In the genomic region with DNA sequence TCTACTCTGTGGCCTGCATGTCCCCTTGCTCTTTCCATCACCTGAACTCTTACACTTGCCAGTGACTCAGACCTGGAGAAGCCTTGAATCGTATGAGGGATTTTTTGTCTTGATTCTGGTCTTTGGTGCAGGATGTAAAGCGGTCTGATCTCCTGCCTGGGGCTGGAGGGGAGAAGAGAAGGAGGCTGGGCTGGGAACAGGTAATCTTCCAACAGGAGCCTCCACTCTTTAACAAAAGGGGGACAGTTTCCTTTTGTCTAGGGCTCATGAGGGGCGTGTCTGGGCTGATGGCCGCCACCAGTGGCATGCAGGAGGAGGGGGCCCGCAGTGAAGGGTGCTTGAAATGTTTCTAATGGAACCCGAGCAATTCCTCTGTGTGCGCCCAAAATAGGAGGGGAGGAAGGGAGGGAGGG, we compare ENCODE assay signal across 15 cellular contexts. TPM values are rescaled to one million over a fixed set of nuclear protein-coding genes. Genes with fewer than 3 reads are reported as not detected.
DNase-seq lines count a peak whose midpoint lies in the region; ATAC-seq and TF ChIP-seq lines count a peak whose summit lies in the region.
"Had no signal": no experiment of that assay in that cellular context is flagged by ENCODE, and none has a peak within 500 bp of the region (broad histone marks: within the 10 kb centered on the region; RNA-seq: fewer than 3 reads in every experiment).

No MANE protein-coding gene starts in this region.

- H3K27me3 ChIP-seq in GM23248 (replicated peaks; ENCODE audit: insufficient read depth) = no peaks in the 10 kb centered on the region
- H3K27me3 ChIP-seq in iPS-20b (ENCODE audit: insufficient read depth, low read length) = peaks cover 100% of the 10 kb centered on the region
- H3K27me3 ChIP-seq in stomach smooth muscle (ENCODE audit: control insufficient read depth in 1 of 2, insufficient read depth in 2 of 2, low read length in 2 of 2) = no peaks in the 10 kb centered on the region

- H3K27ac ChIP-seq in GM23248 (peak overlapping the region; percentile 99), angular gyrus (ENCODE audit: low read depth, low read length) (peak overlapping the region; percentile 98), iPS-20b (ENCODE audit: low read length) (no peak overlapping the region), stomach smooth muscle (ENCODE audit: low read length) (peak overlapping the region; percentile 97)

- H2AFZ ChIP-seq in GM23248 = no peak overlapping the region

- TF ChIP-seq CTCF in mucosa of descending colon (IDR thresholded peaks at IDR 0.05) = no peak

- H4K20me1 ChIP-seq in GM23248 (ENCODE audit: insufficient read depth) = no peaks in the 10 kb centered on the region

- no peaks in the 10 kb centered on the region for H3K9me2 ChIP-seq in GM23248 (ENCODE audit: insufficient read depth)

- H3K79me2 ChIP-seq in GM23248 (ENCODE audit: insufficient read depth) = peaks cover 94% of the 10 kb centered on the region

- peak overlapping the region; percentile 100 for H3K4me2 ChIP-seq in GM23248 (ENCODE audit: unreplicated experiment)

- ATAC-seq in GM18519 (IDR thresholded peaks at IDR 0.05; ENCODE audit: low FRiP score, unreplicated experiment) (no peak), GM19467 (IDR thresholded peaks at IDR 0.05; ENCODE audit: unreplicated experiment) (no peak), mucosa of descending colon (no peak)
- ATAC-seq: stimulated activated effector memory CD8-positive, alpha-beta T cell treated with anti-CD3 and anti-CD28 coated beads, Interleukin-12 subunit alpha, Interleukin-12 subunit beta, amount 100 ng/mL, for 72 hours had no signal

- in situ Hi-C loops in GM23248 (cut with MboI) = no loop called here

- peaks cover 43% of the 10 kb centered on the region for H3F3A ChIP-seq in GM23248 (ENCODE audit: insufficient read depth)

- WGBS in GM23248 (ENCODE audit: low coverage in 1 of 2, low lambda C conversion rate in 2 of 2, missing lambda C conversion rate in 2 of 2), 2 experiments = 13 to 16% methylated on average over 7 of the region's 7 CpGs

- H3K9ac ChIP-seq in GM23248 = peak overlapping the region; percentile 98
- no peak overlapping the region for H3K9ac ChIP-seq in iPS-20b (ENCODE audit: low read depth, low read length)
- peak overlapping the region in 1 of 2 donors; percentile 29 for H3K9ac ChIP-seq in stomach smooth muscle (ENCODE audit: low read length in 2 of 2)

- H3K36me3 ChIP-seq in GM23248 (ENCODE audit: low read depth) = no peaks in the 10 kb centered on the region
- H3K36me3 ChIP-seq in iPS-20b (ENCODE audit: insufficient read depth, low read depth, low read length) = no peaks in the 10 kb centered on the region
- H3K36me3 ChIP-seq in stomach smooth muscle (ENCODE audit: control insufficient read depth in 2 of 2, insufficient read depth in 2 of 2, low read length in 2 of 2) = no peaks in the 10 kb centered on the region
- H3K36me3 ChIP-seq in mucosa of descending colon (ENCODE audit: low read depth) = no peaks in the 10 kb centered on the region

- intact Hi-C loops in mucosa of descending colon (cut with DNase I, micrococcal nuclease) = no loop called here

- H3K4me1 ChIP-seq in GM23248 (ENCODE audit: insufficient read depth) (peaks cover 71% of the 10 kb centered on the region), iPS-20b (ENCODE audit: insufficient read depth, low read length) (peaks cover 31% of the 10 kb centered on the region), stomach smooth muscle (ENCODE audit: control insufficient read depth, insufficient read depth, low read length) (peaks cover 86% of the 10 kb centered on the region), mucosa of descending colon (ENCODE audit: low read depth) (peaks cover 29% of the 10 kb centered on the region)

- DNase-seq in GM23248 = peak; percentile 73
- DNase-seq in mucosa of descending colon = no peak
- no peak for DNase-seq in pons (ENCODE audit: low spot score)
- DNase-seq: CD4-positive, alpha-beta memory T cell; NCI-H2081 treated with DMSO at 0.1 percent for 48 hours; NK-92 treated with Interleukin-12 subunit alpha and Interleukin-12 subunit beta, amount 100 ng/mL, for 24 hours; stimulated activated CD4-positive, alpha-beta T cell treated with anti-CD3 and anti-CD28 coated beads, Interleukin-2, amount 100 ng/mL, for 24 hours; T-helper 1 cell had no signal

- H3K4me3 ChIP-seq in GM23248 = peak overlapping the region; percentile 78
- peak overlapping the region; percentile 32; the same call in 1 of the 2 replicates for H3K4me3 ChIP-seq in iPS-20b (ENCODE audit: low read length)
- peak overlapping the region in 1 of 2 donors; percentile 52 for H3K4me3 ChIP-seq in stomach smooth muscle (ENCODE audit: low read length in 2 of 2)
- H3K4me3 ChIP-seq in mucosa of descending colon = no peak overlapping the region

- H3K9me3 ChIP-seq in GM23248 (ENCODE audit: low read depth) = no peaks in the 10 kb centered on the region
- H3K9me3 ChIP-seq in iPS-20b (ENCODE audit: insufficient read depth, low read depth, low read length) = no peaks in the 10 kb centered on the region; the same call in 1 of the 2 replicates
- no peaks in the 10 kb centered on the region for H3K9me3 ChIP-seq in stomach smooth muscle (ENCODE audit: control insufficient read depth in 2 of 2, low read length in 2 of 2)
- H3K9me3 ChIP-seq in mucosa of descending colon = no peaks in the 10 kb centered on the region

RNA-seq across cellular contexts. Expression of gene NFIX, which starts 24.7 kb away (rescaled TPM):
- 71.0 and 81.4 TPM in 2 replicates for total RNA-seq in GM23248 (2014; rRNA removed; shearing (Covaris generic))
- polyA plus RNA-seq in GM23248 (2016; fragmentation: Nextera tagmentation; extraction: Ambion mirVana) = 59.2 and 60.8 TPM in 2 replicates
- total RNA-seq in mucosa of descending colon = 100 to 1,000 TPM in 1 of 3 donors, 10 to 100 TPM in 2; 59.4 to 238 (median 64.6) TPM

RNA-seq across cellular contexts. Expression of gene DAND5, which starts 50.6 kb away (rescaled TPM):
- total RNA-seq in GM23248 (2014; rRNA removed; shearing (Covaris generic)) = not detected in 2 replicates
- polyA plus RNA-seq in GM23248 (2016; fragmentation: Nextera tagmentation; extraction: Ambion mirVana) = not detected in 2 replicates
- total RNA-seq in mucosa of descending colon = 1 to 10 TPM in 1 of 3 donors, under 1 TPM in 1, not detected in 1; 0.34 to 1.1 TPM
- total RNA-seq: CD4-positive, alpha-beta memory T cell; kidney epithelial cell had no signal
- polyA plus RNA-seq: CD4-positive, alpha-beta memory T cell had no signal
